29 cellular contexts compared by ENCODE assay signal in the genomic region with DNA sequence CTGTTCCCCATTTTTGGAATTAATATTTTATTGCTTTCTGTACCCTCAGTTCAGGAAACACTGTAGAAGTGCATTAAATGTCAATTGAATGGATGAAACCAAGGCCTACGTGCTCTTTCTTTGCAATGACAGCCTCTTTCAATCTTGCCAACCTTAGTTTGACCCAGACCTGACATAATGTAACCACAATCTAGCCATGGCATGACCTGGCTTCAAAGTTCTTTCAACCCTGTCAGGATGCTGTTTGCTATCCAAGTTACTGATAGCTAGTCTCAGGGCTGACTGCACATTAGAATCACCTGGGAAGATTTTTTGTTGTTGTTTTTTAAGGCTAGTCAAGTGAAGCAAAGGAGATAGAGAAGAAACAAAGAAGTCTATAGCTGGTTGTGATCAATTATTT.
"Had no signal": no experiment of that assay in that cellular context is flagged by ENCODE, and none has a peak within 500 bp of the region (broad histone marks: within the 10 kb centered on the region; RNA-seq: fewer than 3 reads in every experiment).

No MANE protein-coding gene starts in this region.

- H3K4me1 Mint-ChIP-seq: stimulated activated naive CD8-positive, alpha-beta T cell treated with anti-CD3 and anti-CD28 coated beads, Interleukin-15, amount 100 ng/mL, for 72 hours had no signal

- H3K27me3 ChIP-seq: hepatocyte, left lung, pancreas, tibial nerve, upper lobe of left lung, vagina had no signal

- ATAC-seq: heart right ventricle; left cardiac atrium; left lung; pancreas; right cardiac atrium; stimulated activated memory B cell treated with anti-CD40 and anti-IgM and Interleukin-4, amounts not matched to agents 10 μg/mL and 1 μg/mL and 100 μg/mL, for 72 hours; stimulated activated naive CD8-positive, alpha-beta T cell treated with anti-CD3 and anti-CD28 coated beads, Interleukin-15, amount 100 ng/mL, for 72 hours had no signal

- H3K27ac Mint-ChIP-seq: mesothelial cell of epicardium; naive B cell; nephron; stimulated activated memory B cell treated with anti-CD40 and anti-IgM and Interleukin-4, amounts not matched to agents 10 μg/mL and 1 μg/mL and 100 μg/mL, for 72 hours; stimulated activated naive CD8-positive, alpha-beta T cell treated with anti-CD3 and anti-CD28 coated beads, Interleukin-15, amount 100 ng/mL, for 72 hours had no signal

- H3K27ac ChIP-seq: heart right ventricle, hepatocyte, left lung, pancreas, prostate gland, tibial nerve, upper lobe of left lung, vagina had no signal

- H3K9me3 Mint-ChIP-seq: mesothelial cell of epicardium; naive B cell; nephron; neural crest cell; stimulated activated memory B cell treated with anti-CD40 and anti-IgM and Interleukin-4, amounts not matched to agents 10 μg/mL and 1 μg/mL and 100 μg/mL, for 72 hours; stimulated activated naive CD8-positive, alpha-beta T cell treated with anti-CD3 and anti-CD28 coated beads, Interleukin-15, amount 100 ng/mL, for 72 hours had no signal

- DNase-seq: heart right ventricle; islet precursor cell; left cardiac atrium; left lung; mesendoderm; naive B cell; nucleus accumbens; pancreas; posterior cingulate gyrus; retina; right cardiac atrium; stimulated activated CD4-positive, alpha-beta T cell treated with anti-CD3 and anti-CD28 coated beads, Interleukin-1b, Interleukin-23, amount 100 ng/mL, for 48 hours; stimulated activated CD4-positive, alpha-beta T cell treated with anti-CD3 and anti-CD28 coated beads, Interleukin-2, amount 100 ng/mL, for 48 hours; stimulated activated CD4-positive, alpha-beta T cell treated with anti-CD3 and anti-CD28 coated beads, Interleukin-4, amount 100 ng/mL, for 4 hours; stimulated activated CD8-positive, alpha-beta memory T cell treated with anti-CD3 and anti-CD28 coated beads, Interleukin-4, amount 100 ng/mL, for 48 hours; stimulated activated naive CD4-positive, alpha-beta T cell treated with Interleukin-2 at 50 U/mL for 16 hours; stimulated activated naive CD8-positive, alpha-beta T cell treated with anti-CD3 and anti-CD28 coated beads, Interleukin-15, amount 100 ng/mL, for 72 hours; substantia nigra; upper lobe of left lung had no signal

- H3K36me3 Mint-ChIP-seq: mesothelial cell of epicardium; naive B cell; stimulated activated memory B cell treated with anti-CD40 and anti-IgM and Interleukin-4, amounts not matched to agents 10 μg/mL and 1 μg/mL and 100 μg/mL, for 72 hours had no signal

- H3K36me3 ChIP-seq: heart right ventricle, left lung, pancreas, prostate gland, tibial nerve, upper lobe of left lung, vagina had no signal

- H3K4me3 Mint-ChIP-seq: mesothelial cell of epicardium; naive B cell; nephron; neural crest cell; stimulated activated memory B cell treated with anti-CD40 and anti-IgM and Interleukin-4, amounts not matched to agents 10 μg/mL and 1 μg/mL and 100 μg/mL, for 72 hours; stimulated activated naive CD8-positive, alpha-beta T cell treated with anti-CD3 and anti-CD28 coated beads, Interleukin-15, amount 100 ng/mL, for 72 hours had no signal

- H3K4me2 ChIP-seq: hepatocyte, smooth muscle cell had no signal

- H3K4me3 ChIP-seq: heart right ventricle, hepatocyte, left lung, lung, pancreas, prostate gland, smooth muscle cell, tibial nerve, upper lobe of left lung, vagina had no signal

- H2AFZ ChIP-seq: hepatocyte had no signal

- H3K4me1 ChIP-seq: heart right ventricle, left lung, prostate gland, upper lobe of left lung, vagina had no signal

- H3K9me3 ChIP-seq: heart right ventricle, left lung, pancreas, prostate gland, tibial nerve, upper lobe of left lung, vagina had no signal

- H3K79me2 ChIP-seq: hepatocyte had no signal
